ENCODE assay signal across 14 cellular contexts in the genomic region with DNA sequence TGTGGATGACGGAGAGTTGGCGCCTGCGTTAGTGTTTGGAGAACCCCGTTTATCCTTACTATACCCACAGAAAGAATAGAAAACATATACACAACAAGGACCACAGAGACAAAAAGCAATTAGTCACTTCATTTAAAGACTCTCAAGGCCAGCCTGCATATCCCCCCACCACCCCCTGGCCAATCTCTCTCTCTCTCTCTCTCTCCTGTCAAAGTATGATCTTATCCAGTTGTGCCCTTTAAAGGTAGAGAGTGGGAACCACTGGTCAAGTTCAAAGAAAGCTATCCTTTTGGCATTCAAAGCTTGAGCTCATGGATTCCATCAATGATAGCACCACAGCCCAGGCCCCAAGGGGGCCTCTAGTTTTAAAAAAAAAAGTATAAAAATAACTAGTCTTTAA.
A peak's percentile ranks its signal among the peaks of the same experiment; 100 is the strongest.
DNase-seq lines count a peak whose midpoint lies in the region; ATAC-seq and TF ChIP-seq lines count a peak whose summit lies in the region.
"Had no signal": no experiment of that assay in that cellular context is flagged by ENCODE, and none has a peak within 500 bp of the region (broad histone marks: within the 10 kb centered on the region; RNA-seq: fewer than 3 reads in every experiment).

No MANE protein-coding gene starts in this region.

- DNase-seq in islet precursor cell (peak; percentile 57), mesothelial cell of epicardium (ENCODE audit: low spot score in 2 of 2, unreplicated experiment in 2 of 2) (no peak), type B pancreatic cell (ENCODE audit: extremely low spot score, unreplicated experiment) (no peak), NCI-H1105 (lab: John Stamatoyannopoulos, UW) (no peak)
- DNase-seq: 8988T; ACHN; Caco-2; Calu3; CD4-positive, alpha-beta T cell; CD8-positive, alpha-beta T cell; DMS79 treated with DMSO at 0.1 percent for 48 hours; GF-D8 had no signal

- H3K4me1 Mint-ChIP-seq in mesothelial cell of epicardium (peaks cover 68% of the 10 kb centered on the region), type B pancreatic cell (ENCODE audit: unreplicated experiment) (peaks cover 23% of the 10 kb centered on the region)
- H3K4me1 Mint-ChIP-seq in activated T-helper 17 cell treated with anti-CD3 and anti-CD28 coated beads, Interleukin-2, amount 50 U/mL, for 72 hours, result no peaks in the 10 kb centered on the region
- H3K4me1 Mint-ChIP-seq: B cell had no signal

- no peak for ATAC-seq in activated T-helper 17 cell treated with anti-CD3 and anti-CD28 coated beads, Interleukin-2, amount 50 U/mL, for 72 hours (replicated peaks)
- ATAC-seq: CD8-positive, alpha-beta T cell had no signal

- H3K27me3 Mint-ChIP-seq in mesothelial cell of epicardium (ENCODE audit: low read depth) (no peaks in the 10 kb centered on the region), type B pancreatic cell (no peaks in the 10 kb centered on the region)
- H3K27me3 Mint-ChIP-seq in activated T-helper 17 cell treated with anti-CD3 and anti-CD28 coated beads, Interleukin-2, amount 50 U/mL, for 72 hours, result peaks cover 3% of the 10 kb centered on the region

- H3K27ac Mint-ChIP-seq in mesothelial cell of epicardium, result peak overlapping the region; percentile 31
- no peak overlapping the region for H3K27ac Mint-ChIP-seq in type B pancreatic cell
- no peak overlapping the region for H3K27ac Mint-ChIP-seq in activated T-helper 17 cell treated with anti-CD3 and anti-CD28 coated beads, Interleukin-2, amount 50 U/mL, for 72 hours
- H3K27ac Mint-ChIP-seq: B cell; CD4-positive, alpha-beta T cell; CD8-positive, alpha-beta T cell had no signal

- H3K36me3 Mint-ChIP-seq in mesothelial cell of epicardium, result no peaks in the 10 kb centered on the region
- H3K36me3 Mint-ChIP-seq in type B pancreatic cell, result no peaks in the 10 kb centered on the region
- H3K36me3 Mint-ChIP-seq in activated T-helper 17 cell treated with anti-CD3 and anti-CD28 coated beads, Interleukin-2, amount 50 U/mL, for 72 hours (ENCODE audit: low read depth), result no peaks in the 10 kb centered on the region
- H3K36me3 Mint-ChIP-seq: CD8-positive, alpha-beta T cell had no signal

- H3K9me3 Mint-ChIP-seq in mesothelial cell of epicardium, result peaks cover 4% of the 10 kb centered on the region
- no peaks in the 10 kb centered on the region for H3K9me3 Mint-ChIP-seq in type B pancreatic cell
- no peaks in the 10 kb centered on the region for H3K9me3 Mint-ChIP-seq in activated T-helper 17 cell treated with anti-CD3 and anti-CD28 coated beads, Interleukin-2, amount 50 U/mL, for 72 hours
- H3K9me3 Mint-ChIP-seq: CD4-positive, alpha-beta T cell; CD8-positive, alpha-beta T cell had no signal

- H3K4me3 Mint-ChIP-seq in mesothelial cell of epicardium (no peak overlapping the region), type B pancreatic cell (peak overlapping the region; percentile 7)
- H3K4me3 Mint-ChIP-seq in activated T-helper 17 cell treated with anti-CD3 and anti-CD28 coated beads, Interleukin-2, amount 50 U/mL, for 72 hours, result no peak overlapping the region
- H3K4me3 Mint-ChIP-seq: B cell; CD4-positive, alpha-beta T cell; CD8-positive, alpha-beta T cell had no signal

- no peak for TF ChIP-seq CTCF in mesothelial cell of epicardium (IDR thresholded peaks at IDR 0.05; ENCODE audit: unreplicated experiment)
- TF ChIP-seq CTCF in type B pancreatic cell (conservative IDR thresholded peaks at IDR 0.05), result no peak
